24 cellular contexts compared by ENCODE assay signal in genomic region chr7:95172420-95172819, GRCh38.
"Had no signal": no experiment of that assay in that cellular context is flagged by ENCODE, and none has a peak within 500 bp of the region (broad histone marks: within the 10 kb centered on the region; RNA-seq: fewer than 3 reads in every experiment).

No MANE protein-coding gene starts in this region.

- H3K27ac ChIP-seq: colonic mucosa, dorsolateral prefrontal cortex, esophagus muscularis mucosa, foreskin keratinocyte, gastroesophageal sphincter, heart left ventricle, hepatocyte, left lung, lower lobe of right lung had no signal

- H3K4me1 Mint-ChIP-seq: immature natural killer cell; naive B cell; naive thymus-derived CD8-positive, alpha-beta T cell had no signal

- H3K36me3 Mint-ChIP-seq: naive B cell; naive thymus-derived CD8-positive, alpha-beta T cell had no signal

- H2AFZ ChIP-seq: hepatocyte had no signal

- H3K9me3 ChIP-seq: colonic mucosa, esophagus muscularis mucosa, gastroesophageal sphincter, heart left ventricle, left lung, lower lobe of right lung, mucosa of descending colon had no signal

- H3K4me1 ChIP-seq: colonic mucosa, foreskin keratinocyte, heart left ventricle, left lung, lower lobe of right lung had no signal

- DNase-seq: colonic mucosa; dermis blood vessel endothelial cell; dorsolateral prefrontal cortex; effector CD4-positive, alpha-beta T cell; effector memory CD4-positive, alpha-beta T cell; foreskin keratinocyte; heart left ventricle; hypothalamus; immature natural killer cell; left cardiac atrium; left lung; left ventricle myocardium superior; lower lobe of right lung; mesenchymal stem cell; mucosa of descending colon; naive B cell; naive thymus-derived CD8-positive, alpha-beta T cell had no signal

- FAIRE-seq: endothelial cell of umbilical vein, frontal cortex, keratinocyte had no signal

- H3K27me3 ChIP-seq: colonic mucosa, dorsolateral prefrontal cortex, esophagus muscularis mucosa, gastroesophageal sphincter, heart left ventricle, hepatocyte, left lung had no signal

- ATAC-seq: foreskin keratinocyte; gastroesophageal sphincter; heart left ventricle; left cardiac atrium; left lung; left ventricle myocardium superior; lower lobe of right lung; mucosa of descending colon; naive thymus-derived CD8-positive, alpha-beta T cell had no signal

- H3K36me3 ChIP-seq: colonic mucosa, esophagus muscularis mucosa, gastroesophageal sphincter, heart left ventricle, left lung, lower lobe of right lung had no signal

- H3K4me2 ChIP-seq: hepatocyte had no signal

- H3K27ac Mint-ChIP-seq: immature natural killer cell; mesothelial cell of epicardium; naive thymus-derived CD8-positive, alpha-beta T cell had no signal

- H3K79me2 ChIP-seq: hepatocyte had no signal

- H3K4me3 ChIP-seq: colonic mucosa, dorsolateral prefrontal cortex, esophagus muscularis mucosa, gastroesophageal sphincter, heart left ventricle, hepatocyte, left lung, lower lobe of right lung, mucosa of descending colon had no signal

- H3K4me3 Mint-ChIP-seq: immature natural killer cell; mesothelial cell of epicardium; naive B cell; naive thymus-derived CD8-positive, alpha-beta T cell had no signal
